In genomic region chr6:47836639-47837038, GRCh38 we compare ENCODE assay signal across 16 cellular contexts. TPM values are rescaled to one million over a fixed set of nuclear protein-coding genes. Genes with fewer than 3 reads are reported as not detected.
DNase-seq lines count a peak whose midpoint lies in the region; ATAC-seq and FAIRE-seq lines count a peak whose summit lies in the region.
"Had no signal": no experiment of that assay in that cellular context is flagged by ENCODE, and none has a peak within 500 bp of the region (broad histone marks: within the 10 kb centered on the region; RNA-seq: fewer than 3 reads in every experiment).

No MANE protein-coding gene starts in this region.

- no peaks in the 10 kb centered on the region for H3K4me1 Mint-ChIP-seq in activated T-cell treated with anti-CD3 and anti-CD28 coated beads, Interleukin-2, amount 50 U/mL, for 4 hours (ENCODE audit: low read depth)
- H3K4me1 Mint-ChIP-seq: activated naive CD4-positive, alpha-beta T cell treated with anti-CD3 and anti-CD28 coated beads, Interleukin-2, amount 10 ng/mL, durations not matched to agents 7 days and 5 days had no signal

- peak; percentile 32 to 55 for ATAC-seq in activated T-cell treated with anti-CD3 and anti-CD28 coated beads, Interleukin-2, amount 50 U/mL, for 4 hours
- peak; percentile 92 for ATAC-seq in HG02610 (IDR thresholded peaks at IDR 0.05; ENCODE audit: unreplicated experiment)
- ATAC-seq in HG02588 (IDR thresholded peaks at IDR 0.05; ENCODE audit: unreplicated experiment), result no peak
- ATAC-seq: effector memory CD8-positive, alpha-beta T cell had no signal

- no peak for DNase-seq in activated T-cell treated with anti-CD3 and anti-CD28 coated beads, Interleukin-2, amount 50 U/mL, for 4 hours
- DNase-seq in activated T-cell treated with anti-CD3 and anti-CD28 coated beads for 4 hours (no peak), M059J (ENCODE audit: low read depth) (peak; percentile 19), urothelium cell line (ENCODE audit: low spot score) (peak; percentile 30), foreskin melanocyte (no peak)
- no peak for DNase-seq in stimulated activated CD4-positive, alpha-beta T cell treated with anti-CD3 and anti-CD28 coated beads, Interleukin-12 subunit alpha, Interleukin-12 subunit beta, amount 100 ng/mL, for 4 hours
- DNase-seq: activated naive CD4-positive, alpha-beta T cell treated with anti-CD3 and anti-CD28 coated beads, Interleukin-2, amount 10 ng/mL, durations not matched to agents 7 days and 5 days; effector memory CD8-positive, alpha-beta T cell; NCI-H1092 treated with DMSO at 0.1 percent for 48 hours had no signal

- H3K4me3 Mint-ChIP-seq in activated T-cell treated with anti-CD3 and anti-CD28 coated beads, Interleukin-2, amount 50 U/mL, for 4 hours, result no peak overlapping the region
- H3K4me3 Mint-ChIP-seq: activated naive CD4-positive, alpha-beta T cell treated with anti-CD3 and anti-CD28 coated beads, Interleukin-2, amount 10 ng/mL, durations not matched to agents 7 days and 5 days; effector memory CD8-positive, alpha-beta T cell had no signal

- no peaks in the 10 kb centered on the region for H3K9me3 Mint-ChIP-seq in activated T-cell treated with anti-CD3 and anti-CD28 coated beads, Interleukin-2, amount 50 U/mL, for 4 hours
- H3K9me3 Mint-ChIP-seq: activated naive CD4-positive, alpha-beta T cell treated with anti-CD3 and anti-CD28 coated beads, Interleukin-2, amount 10 ng/mL, durations not matched to agents 7 days and 5 days; effector memory CD8-positive, alpha-beta T cell had no signal

- H3K27me3 Mint-ChIP-seq in activated T-cell treated with anti-CD3 and anti-CD28 coated beads, Interleukin-2, amount 50 U/mL, for 4 hours (ENCODE audit: low read depth), result peaks cover 8% of the 10 kb centered on the region
- H3K27me3 Mint-ChIP-seq: activated naive CD4-positive, alpha-beta T cell treated with anti-CD3 and anti-CD28 coated beads, Interleukin-2, amount 10 ng/mL, durations not matched to agents 7 days and 5 days had no signal

- H3K36me3 Mint-ChIP-seq in activated T-cell treated with anti-CD3 and anti-CD28 coated beads, Interleukin-2, amount 50 U/mL, for 4 hours (ENCODE audit: insufficient read depth), result no peaks in the 10 kb centered on the region
- H3K36me3 Mint-ChIP-seq: activated naive CD4-positive, alpha-beta T cell treated with anti-CD3 and anti-CD28 coated beads, Interleukin-2, amount 10 ng/mL, durations not matched to agents 7 days and 5 days had no signal

- FAIRE-seq in urothelium cell line (lab: Jason Lieb, UNC), result no peak
- FAIRE-seq: H54 had no signal

RNA-seq across cellular contexts. Expression of gene OPN5, which starts 54.8 kb away (rescaled TPM):
- total RNA-seq in activated T-cell treated with anti-CD3 and anti-CD28 coated beads, Interleukin-2, amount 50 U/mL, for 4 hours, result not detected
- not detected in 2 replicates for total RNA-seq in M059J (2014; rRNA removed; shearing (Covaris generic))
- total RNA-seq: A673, cardiac muscle cell, mesenteric fat pad, SK-MEL-5 had no signal

Comparison
In these comparisons a context has a peak if more than half of its experiments do, and no peak if none do; other contexts are left out.
1. DNase-seq: peak in M059J (single experiment) and urothelium cell line (single experiment); none in activated T-cell treated with anti-CD3 and anti-CD28 coated beads, Interleukin-2, amount 50 U/mL, for 4 hours (single experiment), activated T-cell treated with anti-CD3 and anti-CD28 coated beads for 4 hours (single experiment), foreskin melanocyte (single experiment) and stimulated activated CD4-positive, alpha-beta T cell treated with anti-CD3 and anti-CD28 coated beads, Interleukin-12 subunit alpha, Interleukin-12 subunit beta, amount 100 ng/mL, for 4 hours (single experiment).